In genomic region chr18:46335551-46336059, GRCh38 we compare ENCODE assay signal across 9 cellular contexts.
DNase-seq lines count a peak whose midpoint lies in the region; ATAC-seq and TF ChIP-seq lines count a peak whose summit lies in the region.
"Had no signal": no experiment of that assay in that cellular context is flagged by ENCODE, and none has a peak within 500 bp of the region (broad histone marks: within the 10 kb centered on the region; RNA-seq: fewer than 3 reads in every experiment).

No MANE protein-coding gene starts in this region.

- H3K4me3 Mint-ChIP-seq in CD14-positive monocyte = peak overlapping the region; percentile 66 to 87

- no peak for ATAC-seq in HG02870 (IDR thresholded peaks at IDR 0.05; ENCODE audit: unreplicated experiment)
- no peak for ATAC-seq in HG02678 (IDR thresholded peaks at IDR 0.05; ENCODE audit: unreplicated experiment)
- no peak for ATAC-seq in GM18867 (IDR thresholded peaks at IDR 0.05; ENCODE audit: unreplicated experiment)

- H4K20me1 ChIP-seq in mammary epithelial cell (ENCODE audit: insufficient read depth, low read length) = no peaks in the 10 kb centered on the region

- peak overlapping the region; percentile 75 for H3K4me2 ChIP-seq in mammary epithelial cell (ENCODE audit: insufficient read depth, low read depth, low read length)

- peak overlapping the region; percentile 44 for H2AFZ ChIP-seq in mammary epithelial cell (ENCODE audit: low read depth, low read length)

- DNase-seq in CD14-positive monocyte (ENCODE audit: low spot score) (no peak), mammary epithelial cell (no peak), 8988T (no peak)
- DNase-seq: NCI-H1048 had no signal

- H3K4me1 Mint-ChIP-seq in CD14-positive monocyte = peaks cover 50% of the 10 kb centered on the region

- no peak for TF ChIP-seq CTCF in CD14-positive monocyte (IDR thresholded peaks at IDR 0.05)
- no peak for TF ChIP-seq CTCF in mammary epithelial cell (conservative IDR thresholded peaks at IDR 0.05 in 1 of 2, IDR thresholded peaks at IDR 0.05 in 1 of 2; ENCODE audit: extremely low read depth in 1 of 2, insufficient read depth in 1 of 2, low read depth in 1 of 2, low read length in 2 of 2)

- CTCF ChIA-PET in mammary epithelial cell (lab: Charles Lee; ENCODE audit: low non-redundant PET) = no interaction called here

- H3K27ac ChIP-seq in HUES64 (ENCODE audit: low read depth, low read length) (peak overlapping the region; percentile 0; the same call in 1 of the 2 replicates), mammary epithelial cell (ENCODE audit: insufficient read depth, low read depth, low read length) (no peak overlapping the region), mesodermal cell (ENCODE audit: low read depth, low read length, severe bottlenecking) (peak overlapping the region; percentile 64)

- H3K27me3 ChIP-seq in HUES64 (ENCODE audit: insufficient read depth, low read length) (peaks cover 34% of the 10 kb centered on the region), mammary epithelial cell (ENCODE audit: insufficient read depth, low read length) (no peaks in the 10 kb centered on the region)

- BruUV-seq in mammary epithelial cell (replicated peaks; lab: Mats Ljungman, UMichigan) = no TSS peak

- in situ Hi-C loops in mammary epithelial cell (cut with MboI; ENCODE audit: low sequenced_read_pairs in 2 of 2) = no loop called here

- H3K9me3 ChIP-seq in HUES64 (ENCODE audit: insufficient read depth, low read depth, low read length) (no peaks in the 10 kb centered on the region), mammary epithelial cell (replicated peaks; ENCODE audit: insufficient read depth, low read length) (no peaks in the 10 kb centered on the region), mesodermal cell (ENCODE audit: control insufficient read depth, low read length) (no peaks in the 10 kb centered on the region)

- H3K36me3 Mint-ChIP-seq in CD14-positive monocyte = peaks cover 11 to 13% of the 10 kb centered on the region in 2 donors

- peak overlapping the region; percentile 71 for H3K4me3 ChIP-seq in HUES64 (ENCODE audit: low read length)
- H3K4me3 ChIP-seq in mammary epithelial cell (replicated peaks in 1 of 3; ENCODE audit: insufficient read depth in 1 of 3, low read depth in 2 of 3, low read length in 3 of 3) = peak overlapping the region; percentile 30 to 63 (median 57)
- H3K4me3 ChIP-seq in mesodermal cell (ENCODE audit: extremely low read depth, insufficient read depth, low read length, poor library complexity, severe bottlenecking) = peak overlapping the region; percentile 63

- intact Hi-C loops in CD14-positive monocyte (cut with micrococcal nuclease) = no loop called here
- intact Hi-C loops in mammary epithelial cell (cut with micrococcal nuclease) = no loop called here

- dilution Hi-C loops in mammary epithelial cell (cut with HindIII; ENCODE audit: low sequenced_read_pairs) = no loop called here

- peaks cover 66 to 79% (median 74%) of the 10 kb centered on the region in 3 donors for H3K27me3 Mint-ChIP-seq in CD14-positive monocyte (ENCODE audit: low read depth in 3 of 3)

- no peaks in the 10 kb centered on the region for H3K36me3 ChIP-seq in HUES64 (ENCODE audit: insufficient read depth, low read length)
- no peaks in the 10 kb centered on the region for H3K36me3 ChIP-seq in mammary epithelial cell (ENCODE audit: insufficient read depth, low read length)
- H3K36me3 ChIP-seq in mesodermal cell (ENCODE audit: control insufficient read depth, insufficient read depth, low read length) = no peaks in the 10 kb centered on the region

- H3K27ac Mint-ChIP-seq in CD14-positive monocyte = peak overlapping the region in 2 of 7 donors; percentile 20 to 30

- peaks cover 0 to 7% (median 4%) of the 10 kb centered on the region in 7 donors for H3K9me3 Mint-ChIP-seq in CD14-positive monocyte

- peaks cover 40% of the 10 kb centered on the region for H3K4me1 ChIP-seq in HUES64 (ENCODE audit: insufficient read depth, low read length)
- peaks cover 16% of the 10 kb centered on the region for H3K4me1 ChIP-seq in mammary epithelial cell (ENCODE audit: insufficient read depth, low read length)
- peaks cover 25% of the 10 kb centered on the region for H3K4me1 ChIP-seq in mesodermal cell (ENCODE audit: control insufficient read depth, insufficient read depth, low read length, poor library complexity, severe bottlenecking)

- H3K9ac ChIP-seq in HUES64 (ENCODE audit: low read depth, low read length) (peak overlapping the region; percentile 61), mammary epithelial cell (ENCODE audit: insufficient read depth, low read length) (no peak overlapping the region)

- H3K79me2 ChIP-seq in mammary epithelial cell (ENCODE audit: insufficient read depth, low read length) = peaks cover 2% of the 10 kb centered on the region

- WGBS in HUES64 = under 1% methylated on average over 12 of the region's 13 CpGs
- WGBS in mammary epithelial cell (ENCODE audit: low coverage, missing lambda C conversion rate) = 17% methylated on average over 7 of the region's 13 CpGs
- WGBS in mesodermal cell (ENCODE audit: insufficient coverage in 2 of 2), 2 experiments = 0 to 20% methylated on average over 3 of the region's 13 CpGs
